In the genomic region with DNA sequence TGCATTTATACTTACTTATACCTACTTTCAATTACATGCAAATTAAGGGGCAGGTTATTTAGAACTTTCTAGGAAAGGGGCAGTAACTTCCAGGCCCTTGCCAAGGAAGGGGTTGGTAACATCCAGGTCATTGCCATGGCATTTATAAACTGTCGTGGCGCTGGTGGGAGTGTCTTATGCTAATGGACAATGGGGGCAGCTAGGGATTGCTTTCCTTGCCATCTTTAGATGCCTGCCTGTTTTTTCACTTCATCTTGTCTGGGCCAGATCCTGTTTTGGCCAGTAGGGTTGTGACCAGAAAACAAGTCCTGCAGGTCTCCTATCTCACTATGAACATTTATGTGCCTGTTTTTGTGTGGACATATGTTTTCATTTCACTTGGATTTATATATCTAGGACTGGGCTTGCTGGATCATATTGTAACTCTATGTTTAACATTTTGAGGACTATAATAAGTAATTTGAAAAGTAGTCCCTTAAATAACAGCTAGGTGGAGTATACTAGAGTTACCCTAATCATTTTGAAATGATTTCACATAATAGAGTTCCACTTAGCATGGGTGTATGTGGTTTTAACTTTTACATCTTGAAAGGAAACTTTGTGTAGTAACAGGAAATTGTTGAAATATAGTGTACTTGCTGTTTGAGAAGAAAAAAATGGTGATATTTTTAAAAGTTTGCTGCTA, we compare ENCODE assay signal across 10 cellular contexts. TPM values are rescaled to one million over a fixed set of nuclear protein-coding genes. Genes with fewer than 3 reads are reported as not detected.
DNase-seq lines count a peak whose midpoint lies in the region; TF ChIP-seq lines count a peak whose summit lies in the region.
"Had no signal": no experiment of that assay in that cellular context is flagged by ENCODE, and none has a peak within 500 bp of the region (broad histone marks: within the 10 kb centered on the region; RNA-seq: fewer than 3 reads in every experiment).

No MANE protein-coding gene starts in this region.

- H3K4me2 ChIP-seq in OCI-LY1 (ENCODE audit: low read length) = peak overlapping the region; percentile 5; the same call in 1 of the 2 replicates

- CTCF ChIA-PET in activated naive CD4-positive, alpha-beta T cell treated with anti-CD3 and anti-CD28 coated beads for 36 hours (lab: Charles Lee) = interaction anchor here (0.7 to 1.1 kb wide), 3 partner anchors 57 to 350 kb away, joined by 3 read pairs; partner anchors contain the start of gene LCLAT1
- CTCF ChIA-PET in activated CD4-positive, alpha-beta T cell treated with anti-CD3 and anti-CD28 coated beads, Interleukin-2, amount 10 ng/mL, durations not matched to agents 7 days and 5 days (lab: Charles Lee) = interaction anchor here (0.9 to 1.2 kb wide), 2 partner anchors 8 to 20 kb away, joined by 3 read pairs; no protein-coding TSS in a partner anchor

- peak overlapping the region; percentile 26 for H3K27ac ChIP-seq in OCI-LY1 (ENCODE audit: low read depth, low read length, poor library complexity, severe bottlenecking)
- peak overlapping the region; percentile 15 for H3K27ac ChIP-seq in thymus (ENCODE audit: low read depth)
- H3K27ac ChIP-seq in caudate nucleus (ENCODE audit: low read depth, low read length) = no peak overlapping the region

- no peaks in the 10 kb centered on the region for H3K9me2 ChIP-seq in OCI-LY1 (ENCODE audit: low read depth, low read length)

- H2AFZ ChIP-seq in OCI-LY1 (ENCODE audit: low read length) = no peak overlapping the region

- H3K4me1 ChIP-seq in OCI-LY1 (ENCODE audit: insufficient read depth, low read length, severe bottlenecking) (peaks cover 11% of the 10 kb centered on the region), thymus (ENCODE audit: control insufficient read depth, insufficient read depth, low read length) (peaks cover 2% of the 10 kb centered on the region)

- no peaks in the 10 kb centered on the region for H4K20me1 ChIP-seq in OCI-LY1 (ENCODE audit: insufficient read depth, low read length)

- POLR2A ChIA-PET in activated CD4-positive, alpha-beta T cell treated with anti-CD3 and anti-CD28 coated beads, Interleukin-2, amount 10 ng/mL, durations not matched to agents 7 days and 5 days (lab: Charles Lee) = no interaction called here

- H3K27ac Mint-ChIP-seq in activated naive CD4-positive, alpha-beta T cell treated with anti-CD3 and anti-CD28 coated beads for 36 hours = peak overlapping the region; percentile 64
- H3K27ac Mint-ChIP-seq in activated CD4-positive, alpha-beta T cell treated with anti-CD3 and anti-CD28 coated beads, Interleukin-2, amount 10 ng/mL, durations not matched to agents 7 days and 5 days = no peak overlapping the region

- no peaks in the 10 kb centered on the region for H3K27me3 Mint-ChIP-seq in activated naive CD4-positive, alpha-beta T cell treated with anti-CD3 and anti-CD28 coated beads for 36 hours (ENCODE audit: low read depth)
- no peaks in the 10 kb centered on the region for H3K27me3 Mint-ChIP-seq in activated CD4-positive, alpha-beta T cell treated with anti-CD3 and anti-CD28 coated beads, Interleukin-2, amount 10 ng/mL, durations not matched to agents 7 days and 5 days

- intact Hi-C loops in activated naive CD4-positive, alpha-beta T cell treated with anti-CD3 and anti-CD28 coated beads for 36 hours (cut with micrococcal nuclease) = loop anchor here (10.0 kb wide), 1 partner anchor 202 kb away; no protein-coding TSS in a partner anchor

- no peaks in the 10 kb centered on the region; the same call in 1 of the 2 replicates for H3K36me3 ChIP-seq in OCI-LY1 (ENCODE audit: insufficient read depth, low read length)
- peaks cover 4% of the 10 kb centered on the region for H3K36me3 ChIP-seq in thymus (ENCODE audit: control insufficient read depth, insufficient read depth)

- peak; percentile 36; the same call in 1 of the 2 replicates for TF ChIP-seq CTCF in OCI-LY1 (IDR thresholded peaks at IDR 0.05; ENCODE audit: low read length)

- peaks cover 42% of the 10 kb centered on the region for H3K4me1 Mint-ChIP-seq in activated naive CD4-positive, alpha-beta T cell treated with anti-CD3 and anti-CD28 coated beads for 36 hours (ENCODE audit: low read depth)
- peaks cover 28% of the 10 kb centered on the region for H3K4me1 Mint-ChIP-seq in activated CD4-positive, alpha-beta T cell treated with anti-CD3 and anti-CD28 coated beads, Interleukin-2, amount 10 ng/mL, durations not matched to agents 7 days and 5 days

- no peak for DNase-seq in activated naive CD4-positive, alpha-beta T cell treated with anti-CD3 and anti-CD28 coated beads for 36 hours
- no peak for DNase-seq in activated naive CD4-positive, alpha-beta T cell (lab: John Stamatoyannopoulos, UW)
- DNase-seq in fibroblast of peridontal ligament (ENCODE audit: extremely low read depth) (peak; percentile 26), HuH-7 (ENCODE audit: low spot score) (no peak), caudate nucleus (lab: John Stamatoyannopoulos, UW) (no peak)
- no peak for DNase-seq in activated CD4-positive, alpha-beta T cell treated with anti-CD3 and anti-CD28 coated beads, Interleukin-2, amount 10 ng/mL, durations not matched to agents 7 days and 5 days
- DNase-seq: EL; stimulated activated CD4-positive, alpha-beta T cell treated with anti-CD3 and anti-CD28 coated beads, Interleukin-4, amount 100 ng/mL, for 1 hour had no signal

- H3K9me3 Mint-ChIP-seq in activated naive CD4-positive, alpha-beta T cell treated with anti-CD3 and anti-CD28 coated beads for 36 hours = peaks cover 29% of the 10 kb centered on the region
- peaks cover 29% of the 10 kb centered on the region for H3K9me3 Mint-ChIP-seq in activated CD4-positive, alpha-beta T cell treated with anti-CD3 and anti-CD28 coated beads, Interleukin-2, amount 10 ng/mL, durations not matched to agents 7 days and 5 days

- no peak overlapping the region for H3K4me3 Mint-ChIP-seq in activated naive CD4-positive, alpha-beta T cell treated with anti-CD3 and anti-CD28 coated beads for 36 hours
- H3K4me3 Mint-ChIP-seq in activated CD4-positive, alpha-beta T cell treated with anti-CD3 and anti-CD28 coated beads, Interleukin-2, amount 10 ng/mL, durations not matched to agents 7 days and 5 days = no peak overlapping the region

- no peak overlapping the region for H3K9ac ChIP-seq in OCI-LY1 (ENCODE audit: low read length)

- H3K4me3 ChIP-seq in OCI-LY1 (ENCODE audit: low read depth, low read length, poor library complexity, severe bottlenecking) (no peak overlapping the region), thymus (ENCODE audit: low read length) (no peak overlapping the region)

- H3K79me2 ChIP-seq in OCI-LY1 (ENCODE audit: insufficient read depth, low read length) = 0 out of 2 replicates have a peak, but pooled peaks cover 2% of the 10 kb centered on the region

- H3K9me3 ChIP-seq in OCI-LY1 (ENCODE audit: low read length) = peaks cover 20% of the 10 kb centered on the region
- peaks cover 2% of the 10 kb centered on the region for H3K9me3 ChIP-seq in thymus (ENCODE audit: control insufficient read depth)

- H3F3A ChIP-seq in OCI-LY1 (ENCODE audit: insufficient read depth, low read length) = no peaks in the 10 kb centered on the region

- over 99% methylated on average over 2 of the region's 2 CpGs for WGBS in thymus

- peaks cover 32% of the 10 kb centered on the region for H3K36me3 Mint-ChIP-seq in activated naive CD4-positive, alpha-beta T cell treated with anti-CD3 and anti-CD28 coated beads for 36 hours (ENCODE audit: low read depth)
- peaks cover 38% of the 10 kb centered on the region for H3K36me3 Mint-ChIP-seq in activated CD4-positive, alpha-beta T cell treated with anti-CD3 and anti-CD28 coated beads, Interleukin-2, amount 10 ng/mL, durations not matched to agents 7 days and 5 days (ENCODE audit: low read depth)

- H3K27me3 ChIP-seq in OCI-LY1 (ENCODE audit: insufficient read depth, low read length) (no peaks in the 10 kb centered on the region), thymus (ENCODE audit: control insufficient read depth, insufficient read depth) (no peaks in the 10 kb centered on the region)

RNA-seq across cellular contexts. Expression of gene LCLAT1, which starts 56.1 kb away (rescaled TPM):
- total RNA-seq in activated naive CD4-positive, alpha-beta T cell treated with anti-CD3 and anti-CD28 coated beads for 36 hours = 10 to 100 TPM; 18.8 to 22.8 TPM
- 5.0 TPM for polyA plus RNA-seq in thymus
- 10 to 100 TPM; 20.7 to 24.6 TPM for total RNA-seq in activated CD4-positive, alpha-beta T cell treated with anti-CD3 and anti-CD28 coated beads, Interleukin-2, amount 10 ng/mL, durations not matched to agents 7 days and 5 days
